In the genomic region with DNA sequence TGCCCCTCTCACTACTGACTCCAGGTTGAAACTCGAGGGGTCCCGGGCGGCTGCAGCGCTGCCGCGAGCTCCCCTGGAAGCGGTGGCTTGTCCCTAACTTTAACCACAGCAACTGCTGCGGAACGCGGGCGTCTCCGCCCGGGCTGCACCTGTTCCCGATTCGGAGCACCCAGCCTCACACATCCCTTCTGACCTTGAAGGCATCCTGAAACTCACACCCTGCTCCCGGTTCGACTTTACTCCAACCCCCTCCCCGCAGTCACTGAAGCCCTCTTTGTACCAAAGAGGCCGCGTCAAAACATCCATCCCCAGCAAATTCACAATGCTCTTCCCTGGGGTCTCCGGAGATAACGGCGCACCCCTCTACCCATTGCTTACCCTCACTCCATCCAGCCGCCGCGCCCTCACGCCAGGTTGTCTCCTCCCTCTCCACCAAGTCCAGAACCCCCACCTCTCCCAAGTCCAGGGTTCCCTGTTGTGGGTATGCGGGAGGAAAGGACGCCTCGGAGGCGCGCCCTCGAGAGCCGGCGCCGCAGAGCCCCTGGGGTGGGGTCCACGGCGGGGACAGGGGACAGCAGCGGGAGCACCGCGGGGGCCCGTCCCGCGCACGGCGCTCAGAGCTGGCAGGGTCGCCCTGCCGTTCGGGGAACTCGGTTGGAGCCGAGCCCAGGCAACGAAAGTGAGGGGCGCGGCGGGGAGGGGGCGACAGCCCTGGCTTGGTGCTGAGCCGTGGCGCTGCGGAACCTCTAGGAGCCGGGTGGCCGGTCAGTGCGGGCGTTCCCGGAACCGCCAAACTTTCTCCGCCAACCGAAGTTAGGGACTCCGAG, we compare ENCODE assay signal across 8 cellular contexts. TPM values are rescaled to one million over a fixed set of nuclear protein-coding genes. Genes with fewer than 3 reads are reported as not detected.
DNase-seq lines count a peak whose midpoint lies in the region; ATAC-seq and TF ChIP-seq lines count a peak whose summit lies in the region.

No MANE protein-coding gene starts in this region.

- H3K9me3 Mint-ChIP-seq in progenitor cell of endocrine pancreas (ENCODE audit: low read depth): no peaks in the 10 kb centered on the region

- TF ChIP-seq EP300 in Ishikawa (IDR thresholded peaks at IDR 0.05; ENCODE audit: borderline replicate concordance): no peak

- no peak for TF ChIP-seq RAD21 in Ishikawa (IDR thresholded peaks at IDR 0.05; ENCODE audit: low read depth)

- ATAC-seq in HG02571 (IDR thresholded peaks at IDR 0.05; ENCODE audit: unreplicated experiment) (no peak), GM18520 (IDR thresholded peaks at IDR 0.05; ENCODE audit: unreplicated experiment) (no peak)

- peaks cover 11% of the 10 kb centered on the region for H3K4me1 Mint-ChIP-seq in progenitor cell of endocrine pancreas (ENCODE audit: low read depth)

- H3K27ac Mint-ChIP-seq in progenitor cell of endocrine pancreas: peak overlapping the region; percentile 19

- H3K4me3 Mint-ChIP-seq in progenitor cell of endocrine pancreas (ENCODE audit: low read depth): peak overlapping the region; percentile 86

- peaks cover 55% of the 10 kb centered on the region for H3K27me3 Mint-ChIP-seq in progenitor cell of endocrine pancreas

- DNase-seq in GM12864 (ENCODE audit: low read depth): no peak
- peak; percentile 25 for DNase-seq in epithelial cell of esophagus (ENCODE audit: low read depth)
- peak; percentile 27 for DNase-seq in progenitor cell of endocrine pancreas (ENCODE audit: low spot score, unreplicated experiment)
- DNase-seq in GM19238 (ENCODE audit: insufficient read length, low spot score): no peak
- no peak for DNase-seq in GF-D8 (lab: John Stamatoyannopoulos, UW)

- no peaks in the 10 kb centered on the region for H3K36me3 Mint-ChIP-seq in progenitor cell of endocrine pancreas (ENCODE audit: insufficient read depth)

- peak overlapping the region; percentile 53 for H3K4me3 ChIP-seq in GM12864 (ENCODE audit: low read depth, low read length)
- H3K4me3 ChIP-seq in epithelial cell of esophagus (ENCODE audit: low read length): peak overlapping the region; percentile 48

- TF ChIP-seq CTCF in GM12864 (IDR thresholded peaks at IDR 0.05; ENCODE audit: low read depth, low read length, missing control alignments) (no peak), epithelial cell of esophagus (IDR thresholded peaks at IDR 0.05; ENCODE audit: insufficient read depth, low read depth, low read length, missing control alignments) (no peak), progenitor cell of endocrine pancreas (IDR thresholded peaks at IDR 0.05; ENCODE audit: unreplicated experiment) (no peak)

TF ChIP-seq in Ishikawa, 13 proteins besides CTCF, POLR2A, EP300 and RAD21:
- TF ChIP-seq ZBTB7A (IDR thresholded peaks at IDR 0.05; ENCODE audit: low read depth) (peak; percentile 29; the same call in 1 of the 2 replicates), FOXM1 (IDR thresholded peaks at IDR 0.05; ENCODE audit: borderline replicate concordance, low read depth) (no peak), CREB1 (IDR thresholded peaks at IDR 0.05; ENCODE audit: low read depth) (no peak)

RNA-seq across cellular contexts. Expression of a gene that starts 0.9 kb away (rescaled TPM):
- 39.1 and 44.1 TPM in 2 replicates for total RNA-seq in progenitor cell of endocrine pancreas

Comparison
In these comparisons a context has a peak if more than half of its experiments do, and no peak if none do; other contexts are left out.
1. DNase-seq: peak in epithelial cell of esophagus (single experiment) and progenitor cell of endocrine pancreas (single experiment); none in GM12864 (single experiment), GM19238 (single experiment) and GF-D8 (single experiment).